ENCODE assay signal across 8 cellular contexts in the genomic region with DNA sequence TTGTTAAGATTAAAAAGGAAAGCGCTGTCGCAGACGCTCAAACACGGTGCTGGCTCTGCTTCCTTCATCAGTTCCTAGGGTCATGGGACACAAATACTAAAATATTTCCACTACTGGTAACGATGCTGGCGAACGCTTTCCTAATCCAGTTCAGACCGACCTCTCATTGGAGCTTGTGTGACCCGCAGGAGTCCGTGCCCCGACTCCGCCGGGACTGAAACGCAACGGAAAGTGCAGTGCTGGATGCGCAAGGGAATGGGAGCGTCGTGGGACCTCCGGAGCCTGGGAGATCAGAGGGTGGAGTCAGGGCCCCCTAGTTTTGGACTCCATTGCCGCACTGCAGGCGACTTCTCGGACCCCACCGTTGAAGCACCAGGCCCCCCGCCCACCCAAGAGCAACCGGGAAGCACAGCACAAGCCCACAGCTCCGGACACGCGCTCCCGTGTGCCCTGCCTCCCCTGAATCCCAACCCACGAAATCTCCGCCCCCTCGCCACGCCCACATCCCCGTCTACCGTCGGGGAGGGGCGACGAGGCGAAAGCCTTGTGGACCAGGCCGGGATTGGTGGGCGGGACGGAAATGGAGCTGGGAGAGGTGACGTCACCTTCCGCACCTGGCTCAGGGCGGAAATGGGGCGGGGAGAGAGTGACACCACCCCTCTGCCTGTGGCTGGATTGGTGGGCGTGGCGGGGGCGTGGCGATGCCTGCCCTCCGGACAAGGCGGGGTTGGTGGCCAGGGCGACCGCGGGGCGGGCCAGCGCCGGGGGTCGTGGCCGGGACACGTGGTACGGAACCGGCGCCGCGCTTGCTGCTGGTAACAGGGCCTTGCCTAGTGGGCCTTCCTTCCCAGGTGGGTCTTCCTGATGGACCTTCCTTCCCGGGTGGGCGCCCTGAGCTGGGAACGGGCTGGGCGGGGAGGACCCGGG. TPM values are rescaled to one million over a fixed set of nuclear protein-coding genes. Genes with fewer than 3 reads are reported as not detected.
DNase-seq lines count a peak whose midpoint lies in the region; ATAC-seq lines count a peak whose summit lies in the region.

CNDP2 (plus strand) TSS at position 783 of the 927 bp plus-strand sequence. CDS start 3,611 bp downstream, outside the sequence.

- DNase-seq in C1 segment of cervical spinal cord (lab: John Stamatoyannopoulos, UW) (peak; percentile 89 to 100 (median 98)), NCI-H748 treated with DMSO at 0.1 percent for 48 hours (lab: John Stamatoyannopoulos, UW) (peak; percentile 95), dedifferentiated amniotic fluid mesenchymal stem cell (ENCODE audit: extremely low spot score) (peak; percentile 96), left lobe of liver (ENCODE audit: low spot score) (peak; percentile 100)
- peak; percentile 97 to 100 for DNase-seq in activated CD4-positive, alpha-beta T cell treated with anti-CD3 and anti-CD28 coated beads, Interleukin-2, amount 50 U/mL, for 24 hours (ENCODE audit: low read depth in 1 of 2, low spot score in 1 of 2)
- DNase-seq in stimulated activated CD4-positive, alpha-beta T cell treated with anti-CD3 and anti-CD28 coated beads, Interleukin-2, amount 100 ng/mL, for 4 hours (ENCODE audit: low read depth) = peak; percentile 99

- ATAC-seq in GM19372 (IDR thresholded peaks at IDR 0.05; ENCODE audit: low read depth, unreplicated experiment) = peak; percentile 67
- peak; percentile 43 for ATAC-seq in HG03558 (IDR thresholded peaks at IDR 0.05; ENCODE audit: extremely low read depth, unreplicated experiment)
- peak; percentile 85 for ATAC-seq in left lobe of liver

RNA-seq across cellular contexts. Expression of gene CNDP2, which starts in this region (rescaled TPM):
- 243 TPM for total RNA-seq in left lobe of liver

Comparison
In these comparisons a context has a peak if more than half of its experiments do, and no peak if none do; other contexts are left out.
1. Peak in every context shown above with its lines: DNase-seq and ATAC-seq.